ENCODE assay signal across 8 cellular contexts in the genomic region with DNA sequence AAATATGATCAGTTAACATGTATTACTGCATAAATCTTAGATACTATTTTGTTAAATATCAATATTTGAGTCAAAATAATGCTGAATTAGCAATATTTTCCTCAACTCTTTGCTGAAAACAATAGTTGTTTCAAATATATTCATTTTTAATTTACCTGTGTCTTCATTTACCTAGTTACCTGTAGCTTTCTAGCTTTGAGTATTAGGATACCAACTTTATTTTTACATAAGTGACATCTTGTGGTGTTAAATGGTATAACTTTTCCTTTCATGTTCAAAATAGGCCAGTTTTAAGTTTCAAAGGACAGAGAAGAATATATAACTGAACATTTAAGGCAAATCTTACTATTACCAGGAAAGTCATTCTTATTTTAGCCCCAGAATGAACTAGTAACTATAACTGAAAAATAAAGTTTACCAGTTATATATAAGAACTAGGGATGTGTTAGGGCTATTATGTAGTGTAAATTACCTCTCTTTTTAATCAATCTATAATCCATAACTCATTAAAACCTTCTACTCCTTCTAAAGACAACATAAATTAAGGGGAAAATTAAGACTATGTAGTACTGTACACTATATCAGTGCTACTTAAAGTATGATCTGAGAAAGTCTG. TPM values are rescaled to one million over a fixed set of nuclear protein-coding genes. Genes with fewer than 3 reads are reported as not detected.
DNase-seq lines count a peak whose midpoint lies in the region; ATAC-seq and TF ChIP-seq lines count a peak whose summit lies in the region.

No MANE protein-coding gene starts in this region.

- H3K27ac ChIP-seq in HEK293 (ENCODE audit: extremely low read depth, low read depth, low read length), result no peak overlapping the region

- H3K4me3 Mint-ChIP-seq in CD14-positive monocyte (no peak overlapping the region), WTC11 (no peak overlapping the region)

- H3K4me1 Mint-ChIP-seq in CD14-positive monocyte, result peaks cover 20% of the 10 kb centered on the region
- peaks cover 46% of the 10 kb centered on the region for H3K4me1 Mint-ChIP-seq in WTC11

- ATAC-seq in WTC11 (no peak), left lobe of liver (peak; percentile 79), GM19455 (IDR thresholded peaks at IDR 0.05; ENCODE audit: unreplicated experiment) (no peak), GM21576 (IDR thresholded peaks at IDR 0.05; ENCODE audit: unreplicated experiment) (no peak)

- no peaks in the 10 kb centered on the region for H3K9me3 ChIP-seq in HEK293 (ENCODE audit: control insufficient read depth, insufficient read depth, low read depth, low read length)

- H3K27ac Mint-ChIP-seq in CD14-positive monocyte, result no peak overlapping the region
- H3K27ac Mint-ChIP-seq in WTC11, result 0 out of 2 replicates have a peak overlapping the region, but pooled peaks have one; percentile 13

- H3K36me3 ChIP-seq in HEK293 (ENCODE audit: control insufficient read depth in 2 of 2, insufficient read depth in 1 of 2, low read length in 2 of 2), result peaks cover 5 to 17% of the 10 kb centered on the region in 2 experiments; a peak in 2 of 3 replicates

- no peak overlapping the region for H3K4me3 ChIP-seq in HEK293 (ENCODE audit: low read depth, low read length)

- intact Hi-C loops in CD14-positive monocyte (cut with micrococcal nuclease), result no loop called here

- H3K9me3 Mint-ChIP-seq in CD14-positive monocyte, result peaks cover 0 to 1% (median 0%) of the 10 kb centered on the region in 7 donors
- no peaks in the 10 kb centered on the region for H3K9me3 Mint-ChIP-seq in WTC11

- H3K27me3 Mint-ChIP-seq in CD14-positive monocyte (ENCODE audit: low read depth in 3 of 3) (no peaks in the 10 kb centered on the region), WTC11 (ENCODE audit: low read depth) (no peaks in the 10 kb centered on the region)

- DNase-seq in CD14-positive monocyte (ENCODE audit: low spot score), result no peak
- DNase-seq in WTC11 (ENCODE audit: low spot score), result no peak
- DNase-seq in left lobe of liver (ENCODE audit: low spot score), result no peak
- no peak for DNase-seq in activated gamma-delta T cell treated with Interleukin-2 at 50 U/mL for 16 hours
- DNase-seq in NCI-H774 (lab: John Stamatoyannopoulos, UW), result no peak

- CTCF ChIA-PET in HEK293 (lab: Yijun Ruan, JAX) (interaction anchor here (0.5 to 1.1 kb wide), 7 partner anchors 13 to 970 kb away, joined by 3 to 8 read pairs (median 3); no protein-coding TSS in a partner anchor), WTC11 (lab: Charles Lee) (interaction anchor here (0.6 to 1.5 kb wide), 9 partner anchors 15 to 449 kb away, joined by 3 to 7 read pairs (median 3); no protein-coding TSS in a partner anchor)

- peaks cover 23 to 28% of the 10 kb centered on the region in 2 donors for H3K36me3 Mint-ChIP-seq in CD14-positive monocyte
- H3K36me3 Mint-ChIP-seq in WTC11, result peaks cover 13% of the 10 kb centered on the region

- H3K4me1 ChIP-seq in HEK293 (ENCODE audit: control insufficient read depth, insufficient read depth, low read length), result no peaks in the 10 kb centered on the region

- TF ChIP-seq CTCF in CD14-positive monocyte (IDR thresholded peaks at IDR 0.05) (peak; percentile 81), HEK293 (tag by site-specific recombination; IDR thresholded peaks at IDR 0.05) (no peak), WTC11 (IDR thresholded peaks at IDR 0.05) (peak; percentile 13; the same call in 1 of the 2 replicates)

- POLR2A ChIA-PET in HEK293 (lab: Yijun Ruan, JAX), result no interaction called here
- POLR2A ChIA-PET in WTC11 (lab: Charles Lee), result no interaction called here

TF ChIP-seq in HEK293, 187 proteins besides CTCF, POLR2A, EP300 and RAD21:
- TF ChIP-seq SCRT1 (tag by site-specific recombination; IDR thresholded peaks at IDR 0.05; ENCODE audit: borderline replicate concordance) (peak; percentile 52; the same call in 1 of the 2 replicates), ZNF654 (tag by site-specific recombination; IDR thresholded peaks at IDR 0.05; ENCODE audit: low read depth) (peak; percentile 54), SCRT2 (tag by site-specific recombination; IDR thresholded peaks at IDR 0.05) (peak; percentile 91), ZEB2 (tag by site-specific recombination; IDR thresholded peaks at IDR 0.05) (peak; percentile 72), ZNF629 (tag by site-specific recombination; IDR thresholded peaks at IDR 0.05) (no peak)
TF ChIP-seq in HEK293: peak in this region for 4.

TF ChIP-seq in WTC11, 78 proteins besides CTCF, POLR2A, EP300 and RAD21 (continues in another document):
- TF ChIP-seq, protein P1, sequence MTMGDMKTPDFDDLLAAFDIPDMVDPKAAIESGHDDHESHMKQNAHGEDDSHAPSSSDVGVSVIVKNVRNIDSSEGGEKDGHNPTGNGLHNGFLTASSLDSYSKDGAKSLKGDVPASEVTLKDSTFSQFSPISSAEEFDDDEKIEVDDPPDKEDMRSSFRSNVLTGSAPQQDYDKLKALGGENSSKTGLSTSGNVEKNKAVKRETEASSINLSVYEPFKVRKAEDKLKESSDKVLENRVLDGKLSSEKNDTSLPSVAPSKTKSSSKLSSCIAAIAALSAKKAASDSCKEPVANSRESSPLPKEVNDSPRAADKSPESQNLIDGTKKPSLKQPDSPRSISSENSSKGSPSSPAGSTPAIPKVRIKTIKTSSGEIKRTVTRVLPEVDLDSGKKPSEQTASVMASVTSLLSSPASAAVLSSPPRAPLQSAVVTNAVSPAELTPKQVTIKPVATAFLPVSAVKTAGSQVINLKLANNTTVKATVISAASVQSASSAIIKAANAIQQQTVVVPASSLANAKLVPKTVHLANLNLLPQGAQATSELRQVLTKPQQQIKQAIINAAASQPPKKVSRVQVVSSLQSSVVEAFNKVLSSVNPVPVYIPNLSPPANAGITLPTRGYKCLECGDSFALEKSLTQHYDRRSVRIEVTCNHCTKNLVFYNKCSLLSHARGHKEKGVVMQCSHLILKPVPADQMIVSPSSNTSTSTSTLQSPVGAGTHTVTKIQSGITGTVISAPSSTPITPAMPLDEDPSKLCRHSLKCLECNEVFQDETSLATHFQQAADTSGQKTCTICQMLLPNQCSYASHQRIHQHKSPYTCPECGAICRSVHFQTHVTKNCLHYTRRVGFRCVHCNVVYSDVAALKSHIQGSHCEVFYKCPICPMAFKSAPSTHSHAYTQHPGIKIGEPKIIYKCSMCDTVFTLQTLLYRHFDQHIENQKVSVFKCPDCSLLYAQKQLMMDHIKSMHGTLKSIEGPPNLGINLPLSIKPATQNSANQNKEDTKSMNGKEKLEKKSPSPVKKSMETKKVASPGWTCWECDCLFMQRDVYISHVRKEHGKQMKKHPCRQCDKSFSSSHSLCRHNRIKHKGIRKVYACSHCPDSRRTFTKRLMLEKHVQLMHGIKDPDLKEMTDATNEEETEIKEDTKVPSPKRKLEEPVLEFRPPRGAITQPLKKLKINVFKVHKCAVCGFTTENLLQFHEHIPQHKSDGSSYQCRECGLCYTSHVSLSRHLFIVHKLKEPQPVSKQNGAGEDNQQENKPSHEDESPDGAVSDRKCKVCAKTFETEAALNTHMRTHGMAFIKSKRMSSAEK (CRISPR knock-in tag; IDR thresholded peaks at IDR 0.05; ENCODE audit: borderline replicate concordance), result no peak
- TF ChIP-seq ELF4 (CRISPR knock-in tag; IDR thresholded peaks at IDR 0.05; ENCODE audit: low read depth) (no peak), OVOL2 (CRISPR knock-in tag; IDR thresholded peaks at IDR 0.05; ENCODE audit: borderline replicate concordance) (no peak), CBFB (CRISPR knock-in tag; IDR thresholded peaks at IDR 0.05; ENCODE audit: low read depth) (no peak)
- TF ChIP-seq, protein P2, sequence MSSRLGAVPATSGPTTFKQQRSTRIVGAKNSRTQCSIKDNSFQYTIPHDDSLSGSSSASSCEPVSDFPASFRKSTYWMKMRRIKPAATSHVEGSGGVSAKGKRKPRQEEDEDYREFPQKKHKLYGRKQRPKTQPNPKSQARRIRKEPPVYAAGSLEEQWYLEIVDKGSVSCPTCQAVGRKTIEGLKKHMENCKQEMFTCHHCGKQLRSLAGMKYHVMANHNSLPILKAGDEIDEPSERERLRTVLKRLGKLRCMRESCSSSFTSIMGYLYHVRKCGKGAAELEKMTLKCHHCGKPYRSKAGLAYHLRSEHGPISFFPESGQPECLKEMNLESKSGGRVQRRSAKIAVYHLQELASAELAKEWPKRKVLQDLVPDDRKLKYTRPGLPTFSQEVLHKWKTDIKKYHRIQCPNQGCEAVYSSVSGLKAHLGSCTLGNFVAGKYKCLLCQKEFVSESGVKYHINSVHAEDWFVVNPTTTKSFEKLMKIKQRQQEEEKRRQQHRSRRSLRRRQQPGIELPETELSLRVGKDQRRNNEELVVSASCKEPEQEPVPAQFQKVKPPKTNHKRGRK (CRISPR knock-in tag; IDR thresholded peaks at IDR 0.05; ENCODE audit: borderline replicate concordance), result no peak
- TF ChIP-seq, protein P3, sequence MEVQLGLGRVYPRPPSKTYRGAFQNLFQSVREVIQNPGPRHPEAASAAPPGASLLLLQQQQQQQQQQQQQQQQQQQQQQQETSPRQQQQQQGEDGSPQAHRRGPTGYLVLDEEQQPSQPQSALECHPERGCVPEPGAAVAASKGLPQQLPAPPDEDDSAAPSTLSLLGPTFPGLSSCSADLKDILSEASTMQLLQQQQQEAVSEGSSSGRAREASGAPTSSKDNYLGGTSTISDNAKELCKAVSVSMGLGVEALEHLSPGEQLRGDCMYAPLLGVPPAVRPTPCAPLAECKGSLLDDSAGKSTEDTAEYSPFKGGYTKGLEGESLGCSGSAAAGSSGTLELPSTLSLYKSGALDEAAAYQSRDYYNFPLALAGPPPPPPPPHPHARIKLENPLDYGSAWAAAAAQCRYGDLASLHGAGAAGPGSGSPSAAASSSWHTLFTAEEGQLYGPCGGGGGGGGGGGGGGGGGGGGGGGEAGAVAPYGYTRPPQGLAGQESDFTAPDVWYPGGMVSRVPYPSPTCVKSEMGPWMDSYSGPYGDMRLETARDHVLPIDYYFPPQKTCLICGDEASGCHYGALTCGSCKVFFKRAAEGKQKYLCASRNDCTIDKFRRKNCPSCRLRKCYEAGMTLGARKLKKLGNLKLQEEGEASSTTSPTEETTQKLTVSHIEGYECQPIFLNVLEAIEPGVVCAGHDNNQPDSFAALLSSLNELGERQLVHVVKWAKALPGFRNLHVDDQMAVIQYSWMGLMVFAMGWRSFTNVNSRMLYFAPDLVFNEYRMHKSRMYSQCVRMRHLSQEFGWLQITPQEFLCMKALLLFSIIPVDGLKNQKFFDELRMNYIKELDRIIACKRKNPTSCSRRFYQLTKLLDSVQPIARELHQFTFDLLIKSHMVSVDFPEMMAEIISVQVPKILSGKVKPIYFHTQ (CRISPR knock-in tag; IDR thresholded peaks at IDR 0.05), result no peak

RNA-seq across cellular contexts. Expression of a gene that starts 25.3 kb away (rescaled TPM):
- 10 to 100 TPM; 24.9 to 39.8 TPM for polyA plus RNA-seq in CD14-positive monocyte
- 42.8 to 50.3 TPM (median 46.3 TPM) in 3 replicates for total RNA-seq in WTC11 (2021)
- 11.6 TPM for total RNA-seq in left lobe of liver
